Comparison of ENCODE assay signal across 9 cellular contexts in the genomic region with DNA sequence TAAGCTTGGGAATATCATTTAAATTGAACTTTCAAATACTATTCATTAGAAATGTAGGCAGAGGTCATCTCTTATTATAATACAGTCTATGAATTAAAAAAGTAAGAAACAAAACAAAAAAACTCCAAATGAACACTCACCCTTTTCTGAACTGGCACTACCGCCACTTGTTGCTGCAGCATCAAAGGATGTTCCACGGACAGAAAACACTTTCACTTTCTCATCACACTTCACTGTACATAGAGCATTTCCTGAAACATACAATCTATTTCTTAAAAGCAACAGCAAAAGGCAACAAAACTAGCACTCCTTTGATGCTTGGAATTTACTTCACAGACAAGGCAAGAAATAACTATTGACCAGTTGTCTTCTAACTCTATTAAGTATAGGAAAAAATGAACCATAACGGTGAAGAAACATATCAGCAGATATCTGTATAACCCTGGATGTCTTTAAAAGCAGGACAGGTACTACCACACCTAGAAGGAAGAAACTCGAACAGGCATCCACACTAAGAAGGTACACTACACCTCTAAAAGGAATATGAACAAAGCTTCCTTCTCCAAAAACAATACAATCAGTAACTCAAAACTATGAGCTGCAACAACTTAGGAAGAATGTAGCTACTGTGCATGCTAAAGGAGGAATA. TPM values are rescaled to one million over a fixed set of nuclear protein-coding genes. Genes with fewer than 3 reads are reported as not detected.
DNase-seq lines count a peak whose midpoint lies in the region; ATAC-seq and TF ChIP-seq lines count a peak whose summit lies in the region.
"Had no signal": no experiment of that assay in that cellular context is flagged by ENCODE, and none has a peak within 500 bp of the region (broad histone marks: within the 10 kb centered on the region; RNA-seq: fewer than 3 reads in every experiment).

No MANE protein-coding gene starts in this region.

- CTCF ChIA-PET in CD8-positive, alpha-beta T cell (lab: Charles Lee): interaction anchor here (0.9 kb wide), 1 partner anchor 51 kb away, joined by 4 read pairs; no protein-coding TSS in a partner anchor
- CTCF ChIA-PET in activated B cell treated with CpG ODN at 0.5 μM for 24 hours (lab: Charles Lee): interaction anchor here (1.5 kb wide), 1 partner anchor 14 kb away, joined by 4 read pairs; no protein-coding TSS in a partner anchor
- CTCF ChIA-PET in SK-N-SH (lab: Yijun Ruan, JAX): interaction anchor here (0.6 to 1.6 kb wide), 6 partner anchors 19 to 139 kb away, joined by 3 to 4 read pairs (median 3); no protein-coding TSS in a partner anchor

- H3K4me2 ChIP-seq in SK-N-SH: no peak overlapping the region

- H2AFZ ChIP-seq in SK-N-SH (ENCODE audit: low read depth): no peak overlapping the region

- H3K9me2 ChIP-seq in SK-N-SH: no peaks in the 10 kb centered on the region

- H3K4me1 Mint-ChIP-seq in CD8-positive, alpha-beta T cell (ENCODE audit: low read depth): peaks cover 37% of the 10 kb centered on the region
- peaks cover 9% of the 10 kb centered on the region for H3K4me1 Mint-ChIP-seq in activated B cell treated with CpG ODN at 0.5 μM for 24 hours

- intact Hi-C loops in CD8-positive, alpha-beta T cell (cut with DNase I, micrococcal nuclease): loop anchor here (1.0 to 5.0 kb wide), 4 partner anchors 24 to 1136 kb away; a partner anchor contains a TSS
- intact Hi-C loops in activated B cell treated with CpG ODN at 0.5 μM for 24 hours (cut with micrococcal nuclease): loop anchor here (2.0 kb wide), 1 partner anchor 96 kb away; no protein-coding TSS in a partner anchor

- H3K27ac ChIP-seq in CD8-positive, alpha-beta T cell (ENCODE audit: low read depth, low read length): peak overlapping the region; percentile 49
- H3K27ac ChIP-seq in caudate nucleus (ENCODE audit: low read depth, low read length) (no peak overlapping the region), SK-N-SH (ENCODE audit: low read depth in 2 of 2, low read length in 1 of 2) (no peak overlapping the region)
- H3K27ac ChIP-seq: adrenal gland had no signal

- H3K9ac ChIP-seq in SK-N-SH: no peak overlapping the region

- H3K4me3 ChIP-seq in CD8-positive, alpha-beta T cell (ENCODE audit: low read depth, low read length): peak overlapping the region; percentile 34
- H3K4me3 ChIP-seq in SK-N-SH (ENCODE audit: low read depth in 2 of 2, low read length in 1 of 2): no peak overlapping the region
- H3K4me3 ChIP-seq: adrenal gland had no signal

- peak overlapping the region; percentile 76 for H3K4me3 Mint-ChIP-seq in CD8-positive, alpha-beta T cell
- peak overlapping the region; percentile 47 for H3K4me3 Mint-ChIP-seq in activated B cell treated with CpG ODN at 0.5 μM for 24 hours

- H3K36me3 ChIP-seq in CD8-positive, alpha-beta T cell (ENCODE audit: insufficient read depth, low read length): peaks cover 8% of the 10 kb centered on the region
- H3K36me3 ChIP-seq in SK-N-SH (replicated peaks in 1 of 2; ENCODE audit: control insufficient read depth in 1 of 2, insufficient read depth in 2 of 2, low read length in 1 of 2): peaks cover 29 to 51% of the 10 kb centered on the region in 2 experiments

- TF ChIP-seq EP300 in SK-N-SH (IDR thresholded peaks at IDR 0.05; ENCODE audit: borderline replicate concordance in 1 of 2, low read depth in 1 of 2, low read length in 1 of 2): no peak

- peak; percentile 94 for ATAC-seq in CD8-positive, alpha-beta T cell
- ATAC-seq in GM21423 (IDR thresholded peaks at IDR 0.05; ENCODE audit: unreplicated experiment): peak; percentile 68
- peak; percentile 49 for ATAC-seq in activated B cell treated with CpG ODN at 0.5 μM for 24 hours (ENCODE audit: low read depth)
- ATAC-seq in left lobe of liver: peak; percentile 58
- no peak for ATAC-seq in HG03571 (IDR thresholded peaks at IDR 0.05; ENCODE audit: unreplicated experiment)

- no peak for TF ChIP-seq RAD21 in SK-N-SH (IDR thresholded peaks at IDR 0.05; ENCODE audit: low read length)

- peak overlapping the region; percentile 95 for H3K27ac Mint-ChIP-seq in CD8-positive, alpha-beta T cell
- H3K27ac Mint-ChIP-seq in activated B cell treated with CpG ODN at 0.5 μM for 24 hours: peak overlapping the region; percentile 18

- no peaks in the 10 kb centered on the region for H3K9me3 Mint-ChIP-seq in CD8-positive, alpha-beta T cell
- no peaks in the 10 kb centered on the region for H3K9me3 Mint-ChIP-seq in activated B cell treated with CpG ODN at 0.5 μM for 24 hours

- peaks cover 18% of the 10 kb centered on the region; the same call in 1 of the 2 replicates for H3K79me2 ChIP-seq in SK-N-SH (ENCODE audit: insufficient read depth)

- peaks cover 34% of the 10 kb centered on the region for H3K36me3 Mint-ChIP-seq in CD8-positive, alpha-beta T cell
- H3K36me3 Mint-ChIP-seq in activated B cell treated with CpG ODN at 0.5 μM for 24 hours (ENCODE audit: low read depth): peaks cover 58% of the 10 kb centered on the region

- H3K4me1 ChIP-seq in CD8-positive, alpha-beta T cell (ENCODE audit: insufficient read depth, low read length): peaks cover 11% of the 10 kb centered on the region
- no peaks in the 10 kb centered on the region for H3K4me1 ChIP-seq in SK-N-SH (ENCODE audit: control insufficient read depth in 1 of 2, insufficient read depth in 2 of 2, low read depth in 1 of 2, low read length in 1 of 2)

- no peaks in the 10 kb centered on the region for H3K27me3 Mint-ChIP-seq in CD8-positive, alpha-beta T cell (ENCODE audit: low read depth)
- H3K27me3 Mint-ChIP-seq in activated B cell treated with CpG ODN at 0.5 μM for 24 hours: no peaks in the 10 kb centered on the region

- WGBS in SK-N-SH (ENCODE audit: low lambda C conversion rate): 86% methylated on average over 4 of the region's 4 CpGs

- POLR2A ChIA-PET in CD8-positive, alpha-beta T cell (lab: Charles Lee): interaction anchor here (1.2 kb wide), 1 partner anchor 25 kb away, joined by 4 read pairs; a partner anchor contains a TSS
- POLR2A ChIA-PET in activated B cell treated with CpG ODN at 0.5 μM for 24 hours (lab: Charles Lee): no interaction called here
- POLR2A ChIA-PET in SK-N-SH (lab: Yijun Ruan, JAX): no interaction called here

- no peaks in the 10 kb centered on the region for H3K9me3 ChIP-seq in CD8-positive, alpha-beta T cell (ENCODE audit: low read length)
- H3K9me3 ChIP-seq in SK-N-SH: no peaks in the 10 kb centered on the region
- H3K9me3 ChIP-seq: adrenal gland had no signal

- H4K20me1 ChIP-seq in SK-N-SH (ENCODE audit: insufficient read depth): no peaks in the 10 kb centered on the region

- DNase-seq in CD8-positive, alpha-beta T cell: peak in 5 of 7 experiments; percentile 15 to 35 (median 24)
- DNase-seq in activated B cell treated with CpG ODN at 0.5 μM for 24 hours: no peak
- DNase-seq in left lobe of liver (ENCODE audit: low spot score): no peak
- DNase-seq in caudate nucleus (lab: John Stamatoyannopoulos, UW): no peak
- DNase-seq in occipital lobe (lab: John Stamatoyannopoulos, UW): no peak
- DNase-seq in SK-N-SH: no peak

- H3F3A ChIP-seq in SK-N-SH (replicated peaks; ENCODE audit: insufficient read depth): no peaks in the 10 kb centered on the region

- H3K27me3 ChIP-seq in CD8-positive, alpha-beta T cell (ENCODE audit: insufficient read depth, low read length): no peaks in the 10 kb centered on the region
- H3K27me3 ChIP-seq in SK-N-SH (ENCODE audit: insufficient read depth): no peaks in the 10 kb centered on the region
- H3K27me3 ChIP-seq: adrenal gland had no signal

- no peak for TF ChIP-seq CTCF in CD8-positive, alpha-beta T cell (IDR thresholded peaks at IDR 0.05)
- TF ChIP-seq CTCF in activated B cell treated with CpG ODN at 0.5 μM for 24 hours (IDR thresholded peaks at IDR 0.05) (no peak), SK-N-SH (IDR thresholded peaks at IDR 0.05) (no peak)

TF ChIP-seq in SK-N-SH, 30 proteins besides CTCF, POLR2A, EP300 and RAD21 (continues in another document):
- TF ChIP-seq YY1 (IDR thresholded peaks at IDR 0.05; ENCODE audit: low read depth) (no peak), FOXM1 (IDR thresholded peaks at IDR 0.05; ENCODE audit: low read depth) (no peak), RXRA (IDR thresholded peaks at IDR 0.05; ENCODE audit: borderline replicate concordance, low read depth) (no peak), CHD2 (IDR thresholded peaks at IDR 0.05; ENCODE audit: low read length, partially characterized antibody) (no peak), MEF2A (IDR thresholded peaks at IDR 0.05; ENCODE audit: borderline replicate concordance, low read depth) (no peak)

RNA-seq across cellular contexts. Expression of a gene that starts 24.9 kb away (rescaled TPM):
- 10 to 100 TPM; 18.0 to 18.1 TPM for total RNA-seq in CD8-positive, alpha-beta T cell
- total RNA-seq in activated B cell treated with CpG ODN at 0.5 μM for 24 hours (112 and 113 TPM in 2 replicates), left lobe of liver (291 TPM), occipital lobe (66.3 TPM)
- 122 and 164 TPM in 2 replicates for polyA plus RNA-seq in SK-N-SH (2012; rRNA removed)
- 172 and 191 TPM in 2 replicates for polyA plus RNA-seq in SK-N-SH (2012; cell fraction: cytosol; rRNA removed)
- 45.2 and 94.3 TPM in 2 replicates for polyA plus RNA-seq in SK-N-SH (2012; cell fraction: nucleus; rRNA removed)

RNA-seq across cellular contexts. Expression of a gene that starts 50.2 kb away (rescaled TPM):
- total RNA-seq in CD8-positive, alpha-beta T cell: not detected
- total RNA-seq in activated B cell treated with CpG ODN at 0.5 μM for 24 hours: 0.35 and 0.39 TPM in 2 replicates
- total RNA-seq in left lobe of liver: not detected
- total RNA-seq in occipital lobe: not detected
- 3.5 and 6.0 TPM in 2 replicates for polyA plus RNA-seq in SK-N-SH (2012; rRNA removed)
- polyA plus RNA-seq in SK-N-SH (2012; cell fraction: cytosol; rRNA removed): 2.2 and 3.2 TPM in 2 replicates
- 23.1 and 25.6 TPM in 2 replicates for polyA plus RNA-seq in SK-N-SH (2012; cell fraction: nucleus; rRNA removed)

Comparison
In these comparisons a context has a peak if more than half of its experiments do, and no peak if none do; other contexts are left out.
1. DNase-seq: peak in CD8-positive, alpha-beta T cell (5 of 7); none in activated B cell treated with CpG ODN at 0.5 μM for 24 hours (single experiment), left lobe of liver (single experiment), caudate nucleus (0 of 61), occipital lobe (single experiment) and SK-N-SH (single experiment).